Comparison of ENCODE assay signal across 23 cellular contexts in the genomic region with DNA sequence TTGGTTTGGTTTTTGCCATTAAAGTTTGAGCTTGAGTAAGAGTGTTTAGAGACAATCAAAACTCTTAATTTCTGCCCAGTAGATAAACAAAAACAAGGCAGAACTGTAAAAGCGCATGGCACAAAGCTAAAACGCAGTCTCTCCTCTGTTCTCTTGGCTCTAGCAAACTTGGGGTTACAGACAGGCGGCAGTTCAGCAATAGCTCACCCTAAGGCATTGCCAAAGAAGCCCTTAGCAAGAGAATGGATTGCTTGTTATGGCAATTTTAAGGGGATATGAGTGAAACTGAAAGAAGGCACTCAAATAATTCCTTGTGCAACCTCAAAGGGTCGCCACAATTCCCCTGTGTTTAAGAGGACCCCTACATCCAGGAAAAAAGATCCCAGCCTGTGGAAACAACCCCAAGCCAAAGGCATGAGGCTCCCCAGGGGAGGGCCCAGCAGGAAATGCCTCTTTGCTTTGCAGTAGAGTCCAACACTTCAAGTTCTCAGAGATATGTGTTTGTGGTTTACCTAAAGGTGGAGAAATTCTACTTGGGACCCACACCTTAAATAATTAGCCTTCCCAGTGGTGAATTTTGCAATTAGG.
"Had no signal": no experiment of that assay in that cellular context is flagged by ENCODE, and none has a peak within 500 bp of the region (broad histone marks: within the 10 kb centered on the region; RNA-seq: fewer than 3 reads in every experiment).

No MANE protein-coding gene starts in this region.

- H3K27me3 ChIP-seq: pancreas, suprapubic skin, thyroid gland had no signal

- H3K4me1 ChIP-seq: pancreas, suprapubic skin, thyroid gland had no signal

- H3K4me3 Mint-ChIP-seq: dendritic cell treated with granulocyte-macrophage colony-stimulating factor and Interleukin-4, amounts not matched to agents 40 ng/mL and 50 ng/mL, for 4 days; naive thymus-derived CD8-positive, alpha-beta T cell; neural crest cell; type B pancreatic cell had no signal

- H3K27ac ChIP-seq: pancreas, suprapubic skin, thyroid gland had no signal

- H3K36me3 Mint-ChIP-seq: naive thymus-derived CD8-positive, alpha-beta T cell; type B pancreatic cell had no signal

- H3K4me3 ChIP-seq: mucosa of descending colon, pancreas, suprapubic skin, thyroid gland had no signal

- H3K27me3 Mint-ChIP-seq: dendritic cell treated with granulocyte-macrophage colony-stimulating factor and Interleukin-4, amounts not matched to agents 40 ng/mL and 50 ng/mL, for 4 days; naive thymus-derived CD8-positive, alpha-beta T cell; type B pancreatic cell had no signal

- DNase-seq: erythroblast; foreskin melanocyte; head of caudate nucleus; hippocampal formation; kidney glomerular epithelial cell; mucosa of descending colon; naive thymus-derived CD8-positive, alpha-beta T cell; nucleus accumbens; pancreas; right cardiac atrium; small intestine; stimulated activated CD4-positive, alpha-beta T cell treated with anti-CD3 and anti-CD28 coated beads, Interleukin-2, amount 100 ng/mL, for 48 hours; stimulated activated naive CD8-positive, alpha-beta T cell treated with anti-CD3 and anti-CD28 coated beads, Interleukin-15, Interleukin-2, amounts not matched to agents 100 U/mL and 50 U/mL, for 24 hours; thyroid gland had no signal

- ATAC-seq: mucosa of descending colon; naive thymus-derived CD8-positive, alpha-beta T cell; pancreas; right cardiac atrium; stimulated activated naive CD8-positive, alpha-beta T cell treated with anti-CD3 and anti-CD28 coated beads, Interleukin-15, Interleukin-2, amounts not matched to agents 100 U/mL and 50 U/mL, for 24 hours had no signal

- H3K36me3 ChIP-seq: pancreas, suprapubic skin, thyroid gland had no signal

- H3K27ac Mint-ChIP-seq: dendritic cell treated with granulocyte-macrophage colony-stimulating factor and Interleukin-4, amounts not matched to agents 40 ng/mL and 50 ng/mL, for 4 days; naive thymus-derived CD8-positive, alpha-beta T cell; progenitor cell of endocrine pancreas; type B pancreatic cell had no signal

- FAIRE-seq: colon, endothelial cell of umbilical vein, islet of Langerhans, pancreas, small intestine, urothelium cell line had no signal

- H3K9me3 Mint-ChIP-seq: dendritic cell treated with granulocyte-macrophage colony-stimulating factor and Interleukin-4, amounts not matched to agents 40 ng/mL and 50 ng/mL, for 4 days; neural crest cell had no signal

- H3K4me1 Mint-ChIP-seq: naive thymus-derived CD8-positive, alpha-beta T cell had no signal

- H3K9me3 ChIP-seq: mucosa of descending colon, pancreas, suprapubic skin, thyroid gland had no signal
